ENCODE assay signal across 29 cellular contexts in the genomic region with DNA sequence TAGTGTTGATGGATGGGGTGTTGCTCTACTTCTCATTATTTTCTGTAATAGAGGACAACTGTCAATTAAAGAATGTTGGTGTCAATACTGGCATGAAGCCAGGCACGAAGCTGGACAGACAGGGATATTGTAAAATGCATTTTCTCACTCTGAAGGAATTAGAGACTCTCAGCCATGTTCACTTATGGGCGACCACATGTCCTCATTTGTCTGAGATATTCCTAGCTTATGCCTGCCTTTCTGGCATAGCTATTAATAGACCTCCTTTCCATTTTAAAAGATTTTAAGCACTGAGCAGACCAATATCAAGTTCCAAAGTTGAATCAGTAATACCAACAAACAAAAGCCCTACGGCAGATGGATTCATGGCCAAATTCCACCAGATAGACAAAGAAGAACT.
"Had no signal": no experiment of that assay in that cellular context is flagged by ENCODE, and none has a peak within 500 bp of the region (broad histone marks: within the 10 kb centered on the region; RNA-seq: fewer than 3 reads in every experiment).

No MANE protein-coding gene starts in this region.

- H3K27ac ChIP-seq: ascending aorta, breast epithelium, cardiac muscle cell, colonic mucosa, dorsolateral prefrontal cortex, esophagus muscularis mucosa, foreskin keratinocyte, gastrocnemius medialis, heart left ventricle had no signal

- DNase-seq: activated CD4-positive, alpha-beta memory T cell treated with anti-CD3 and anti-CD28 coated beads, Interleukin-2, amount 10 ng/mL, durations not matched to agents 7 days and 5 days; activated CD4-positive, alpha-beta T cell treated with anti-CD3 and anti-CD28 coated beads for 36 hours; activated CD4-positive, alpha-beta T cell treated with anti-CD3 and anti-CD28 coated beads, Interleukin-2, amount 10 ng/mL, durations not matched to agents 24 days and 14 days; activated CD4-positive, CD25-positive, alpha-beta regulatory T cell; activated CD4-positive, CD25-positive, alpha-beta regulatory T cell treated with anti-CD3 and anti-CD28 coated beads, Interleukin-2, amount 50 U/mL, for 72 hours; activated CD8-positive, alpha-beta memory T cell treated with anti-CD3 and anti-CD28 coated beads, Interleukin-2, amount 50 U/mL, for 48 hours; activated gamma-delta T cell; activated naive CD4-positive, alpha-beta T cell; activated naive CD4-positive, alpha-beta T cell treated with anti-CD3 and anti-CD28 coated beads, Interleukin-2, amount 10 ng/mL, durations not matched to agents 7 days and 5 days; activated naive CD8-positive, alpha-beta T cell treated with anti-CD3 and anti-CD28 coated beads, Interleukin-2, amount 10 ng/mL, durations not matched to agents 7 days and 5 days; activated T-cell treated with anti-CD3 and anti-CD28 coated beads for 4 hours; activated T-cell treated with anti-CD3 and anti-CD28 coated beads, Interleukin-2, amount 50 U/mL, for 24 hours; activated T-cell treated with anti-CD3 and anti-CD28 coated beads, Interleukin-2, amount 50 U/mL, for 72 hours; central memory CD4-positive, alpha-beta T cell; cerebellar nuclear complex; colonic mucosa; dorsolateral prefrontal cortex; effector memory CD8-positive, alpha-beta T cell; erythroblast; foreskin keratinocyte; gastrocnemius medialis; glutamatergic neuron; heart left ventricle; T-helper 17 cell; T1000 had no signal

- H3K27me3 ChIP-seq: ascending aorta, breast epithelium, cardiac muscle cell, colonic mucosa, dorsolateral prefrontal cortex, esophagus muscularis mucosa, foreskin keratinocyte, gastrocnemius medialis, heart left ventricle had no signal

- H3K36me3 ChIP-seq: ascending aorta, breast epithelium, cardiac muscle cell, colonic mucosa, esophagus muscularis mucosa, gastrocnemius medialis, heart left ventricle had no signal

- H3K9me3 ChIP-seq: ascending aorta, breast epithelium, colonic mucosa, esophagus muscularis mucosa, gastrocnemius medialis had no signal

- H3K4me3 ChIP-seq: ascending aorta, breast epithelium, cardiac muscle cell, colonic mucosa, dorsolateral prefrontal cortex, esophagus muscularis mucosa, gastrocnemius medialis, heart left ventricle had no signal

- H3K4me1 ChIP-seq: ascending aorta, breast epithelium, colonic mucosa, esophagus muscularis mucosa, foreskin keratinocyte, gastrocnemius medialis, heart left ventricle had no signal
